In genomic region chr6:78615430-78615904, GRCh38 we compare ENCODE assay signal across 10 cellular contexts.
DNase-seq lines count a peak whose midpoint lies in the region; ATAC-seq and TF ChIP-seq lines count a peak whose summit lies in the region.
"Had no signal": no experiment of that assay in that cellular context is flagged by ENCODE, and none has a peak within 500 bp of the region (broad histone marks: within the 10 kb centered on the region; RNA-seq: fewer than 3 reads in every experiment).

No MANE protein-coding gene starts in this region.

- H3K27ac ChIP-seq in GM23248 (no peak overlapping the region), epithelial cell of prostate (no peak overlapping the region), WERI-Rb-1 (no peak overlapping the region)
- H3K27ac ChIP-seq: vagina had no signal

- H3K4me3 ChIP-seq in GM23248 (no peak overlapping the region), WERI-Rb-1 (ENCODE audit: low read depth, low read length) (no peak overlapping the region)
- H3K4me3 ChIP-seq: vagina had no signal

- ATAC-seq in GM18867 (IDR thresholded peaks at IDR 0.05; ENCODE audit: unreplicated experiment) (peak; percentile 90), HG03457 (IDR thresholded peaks at IDR 0.05; ENCODE audit: unreplicated experiment) (peak; percentile 69)

- H3K27me3 ChIP-seq in GM23248 (replicated peaks; ENCODE audit: insufficient read depth) = no peaks in the 10 kb centered on the region
- H3K27me3 ChIP-seq in WERI-Rb-1 (ENCODE audit: insufficient read depth, low read depth, severe bottlenecking) = no peaks in the 10 kb centered on the region
- H3K27me3 ChIP-seq: vagina had no signal

- peaks cover 10% of the 10 kb centered on the region for H3K4me1 ChIP-seq in GM23248 (ENCODE audit: insufficient read depth)
- H3K4me1 ChIP-seq: vagina had no signal

- TF ChIP-seq CTCF in WERI-Rb-1 (IDR thresholded peaks at IDR 0.05; ENCODE audit: low read depth, low read length) = no peak

- WGBS in GM23248 (ENCODE audit: low coverage in 1 of 2, low lambda C conversion rate in 2 of 2, missing lambda C conversion rate in 2 of 2), 2 experiments = 90 to 96% methylated on average over 1 of the region's 1 CpG

- DNase-seq in GM23248 = peak; percentile 70
- peak; percentile 18 for DNase-seq in epithelial cell of prostate (ENCODE audit: low read depth, low spot score)
- no peak for DNase-seq in NK-92 treated with Interleukin-12 subunit alpha and Interleukin-12 subunit beta, amount 100 ng/mL, for 24 hours (lab: John Stamatoyannopoulos, UW)
- DNase-seq in ureter (ENCODE audit: low spot score) = no peak
- no peak for DNase-seq in stimulated activated CD4-positive, alpha-beta T cell treated with anti-CD3 and anti-CD28 coated beads, Interleukin-4, amount 100 ng/mL, for 1 hour
- no peak for DNase-seq in WERI-Rb-1
- DNase-seq: CD4-positive, alpha-beta T cell had no signal

- H3K9me3 ChIP-seq in GM23248 (ENCODE audit: low read depth) (no peaks in the 10 kb centered on the region), WERI-Rb-1 (ENCODE audit: severe bottlenecking) (no peaks in the 10 kb centered on the region)
- H3K9me3 ChIP-seq: vagina had no signal

- H2AFZ ChIP-seq in GM23248 = no peak overlapping the region

- H3K4me2 ChIP-seq in GM23248 (ENCODE audit: unreplicated experiment) = peak overlapping the region; percentile 11

- no peak overlapping the region for H3K9ac ChIP-seq in GM23248

- no peaks in the 10 kb centered on the region for H3K9me2 ChIP-seq in GM23248 (ENCODE audit: insufficient read depth)

- no peaks in the 10 kb centered on the region for H3K36me3 ChIP-seq in GM23248 (ENCODE audit: low read depth)
- no peaks in the 10 kb centered on the region for H3K36me3 ChIP-seq in WERI-Rb-1
- H3K36me3 ChIP-seq: vagina had no signal

- H3F3A ChIP-seq in GM23248 (ENCODE audit: insufficient read depth) = no peaks in the 10 kb centered on the region

- no peaks in the 10 kb centered on the region for H4K20me1 ChIP-seq in GM23248 (ENCODE audit: insufficient read depth)

- H3K79me2 ChIP-seq in GM23248 (ENCODE audit: insufficient read depth) = no peaks in the 10 kb centered on the region

- in situ Hi-C loops in GM23248 (cut with MboI) = no loop called here

Comparison
In these comparisons a context has a peak if more than half of its experiments do, and no peak if none do; other contexts are left out.
1. DNase-seq: peak in GM23248 (single experiment) and epithelial cell of prostate (single experiment); none in NK-92 treated with Interleukin-12 subunit alpha and Interleukin-12 subunit beta, amount 100 ng/mL, for 24 hours (single experiment), ureter (single experiment), stimulated activated CD4-positive, alpha-beta T cell treated with anti-CD3 and anti-CD28 coated beads, Interleukin-4, amount 100 ng/mL, for 1 hour (single experiment) and WERI-Rb-1 (single experiment).